5 cellular contexts compared by ENCODE assay signal in genomic region chr6:56407883-56408282, GRCh38.
"Had no signal": no experiment of that assay in that cellular context is flagged by ENCODE, and none has a peak within 500 bp of the region (broad histone marks: within the 10 kb centered on the region; RNA-seq: fewer than 3 reads in every experiment).

No MANE protein-coding gene starts in this region.

- H3K27ac ChIP-seq: HL-60 had no signal

- DNase-seq: IMR-90, KBM-7 had no signal

- H3K4me3 ChIP-seq: K562 had no signal

- ATAC-seq: HepG2, K562 had no signal
